ENCODE assay signal across 8 cellular contexts in genomic region chr21:26715878-26716506, GRCh38.
DNase-seq lines count a peak whose midpoint lies in the region; ATAC-seq and TF ChIP-seq lines count a peak whose summit lies in the region.

No MANE protein-coding gene starts in this region.

- H3K4me3 Mint-ChIP-seq in CD4-positive, alpha-beta memory T cell: no peak overlapping the region

- H3K36me3 Mint-ChIP-seq in CD4-positive, alpha-beta memory T cell: no peaks in the 10 kb centered on the region

- POLR2A ChIA-PET in CD4-positive, alpha-beta memory T cell (lab: Charles Lee; ENCODE audit: partially characterized antibody): no interaction called here

- no peaks in the 10 kb centered on the region for H3K9me3 ChIP-seq in CD4-positive, alpha-beta memory T cell (ENCODE audit: control insufficient read depth in 1 of 2, low read length in 2 of 2)
- H3K9me3 ChIP-seq in right cardiac atrium (ENCODE audit: control insufficient read depth, low read length): no peaks in the 10 kb centered on the region

- H3K4me3 ChIP-seq in CD4-positive, alpha-beta memory T cell (ENCODE audit: low read length in 2 of 2): no peak overlapping the region
- no peak overlapping the region for H3K4me3 ChIP-seq in right cardiac atrium (ENCODE audit: low read length)

- CTCF ChIA-PET in CD4-positive, alpha-beta memory T cell (lab: Charles Lee; ENCODE audit: partially characterized antibody): no interaction called here

- intact Hi-C loops in CD4-positive, alpha-beta memory T cell (cut with micrococcal nuclease): no loop called here
- intact Hi-C loops in right cardiac atrium (cut with DNase I): loop anchor here (5.0 to 10.0 kb wide), 3 partner anchors 831 to 841 kb away; no protein-coding TSS in a partner anchor
- intact Hi-C loops in sciatic nerve (cut with DNase I): loop anchor here (10.0 kb wide), 1 partner anchor 921 kb away; no protein-coding TSS in a partner anchor

- H3K4me1 Mint-ChIP-seq in CD4-positive, alpha-beta memory T cell: peaks cover 0 to 4% (median under 1%) of the 10 kb centered on the region in 4 donors

- 20% methylated on average over 7 of the region's 7 CpGs for WGBS in right cardiac atrium

- DNase-seq in CD4-positive, alpha-beta memory T cell: peak in 3 of 5 donors; percentile 9 to 37 (median 24)
- DNase-seq in GM20000 (ENCODE audit: low spot score) (peak; percentile 27), NCI-H2107 (lab: John Stamatoyannopoulos, UW) (peak; percentile 8), amygdala (lab: John Stamatoyannopoulos, UW) (peak in 34 of 56 donors; percentile 3 to 68 (median 16)), right cardiac atrium (peak in 2 of 3 donors; percentile 15 to 47), sciatic nerve (ENCODE audit: low spot score) (no peak)
- no peak for DNase-seq in activated CD8-positive, alpha-beta memory T cell treated with anti-CD3 and anti-CD28 coated beads, Interleukin-2, amount 50 U/mL, for 4 hours

- H3K27ac ChIP-seq in CD4-positive, alpha-beta memory T cell (ENCODE audit: low read depth, low read length): no peak overlapping the region
- no peak overlapping the region for H3K27ac ChIP-seq in right cardiac atrium (ENCODE audit: low read length)

- no peaks in the 10 kb centered on the region for H3K36me3 ChIP-seq in CD4-positive, alpha-beta memory T cell (ENCODE audit: insufficient read depth, low read length)

- ATAC-seq in right cardiac atrium (peak; percentile 74 to 84), sciatic nerve (peak; percentile 76), HG02970 (IDR thresholded peaks at IDR 0.05; ENCODE audit: low FRiP score, unreplicated experiment) (no peak)

- H3K27me3 Mint-ChIP-seq in CD4-positive, alpha-beta memory T cell: no peaks in the 10 kb centered on the region

- peak; percentile 42 for TF ChIP-seq CTCF in GM20000 (IDR thresholded peaks at IDR 0.05; ENCODE audit: extremely low read depth, missing control alignments)

- no peaks in the 10 kb centered on the region for H3K4me1 ChIP-seq in CD4-positive, alpha-beta memory T cell (ENCODE audit: insufficient read depth, low read length)
- no peaks in the 10 kb centered on the region for H3K4me1 ChIP-seq in right cardiac atrium (ENCODE audit: control insufficient read depth, insufficient read depth, low read length)

- H3K27me3 ChIP-seq in CD4-positive, alpha-beta memory T cell (ENCODE audit: insufficient read depth, low read length): no peaks in the 10 kb centered on the region
- no peaks in the 10 kb centered on the region for H3K27me3 ChIP-seq in right cardiac atrium (ENCODE audit: control insufficient read depth, insufficient read depth)

- no peak overlapping the region for H3K27ac Mint-ChIP-seq in CD4-positive, alpha-beta memory T cell

- no peaks in the 10 kb centered on the region for H3K9me3 Mint-ChIP-seq in CD4-positive, alpha-beta memory T cell

Comparison
In these comparisons a context has a peak if more than half of its experiments do, and no peak if none do; other contexts are left out.
1. DNase-seq: peak in CD4-positive, alpha-beta memory T cell (3 of 5), GM20000 (single experiment), NCI-H2107 (single experiment), amygdala (34 of 56) and right cardiac atrium (2 of 3); none in sciatic nerve (single experiment) and activated CD8-positive, alpha-beta memory T cell treated with anti-CD3 and anti-CD28 coated beads, Interleukin-2, amount 50 U/mL, for 4 hours (single experiment).